Comparison of ENCODE assay signal across 4 cellular contexts in the genomic region with DNA sequence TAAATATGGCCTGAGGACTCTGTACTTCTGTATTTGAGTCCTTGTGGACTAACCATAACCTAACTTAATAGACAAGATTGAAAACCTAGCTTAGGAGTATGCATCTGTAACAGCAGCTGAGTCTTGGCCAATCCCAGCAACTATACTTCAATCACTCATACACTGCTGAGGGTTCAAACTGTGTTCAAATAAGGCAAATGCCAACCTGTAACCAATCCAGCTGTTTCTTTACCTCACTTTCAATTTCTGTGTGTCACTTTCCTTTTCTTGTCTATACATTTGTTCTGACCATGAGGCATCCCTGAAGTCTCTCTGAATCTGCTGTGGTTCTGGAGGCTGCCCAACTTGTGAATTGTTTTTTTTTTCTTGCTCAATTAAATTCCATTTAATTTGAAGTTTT. TPM values are rescaled to one million over a fixed set of nuclear protein-coding genes. Genes with fewer than 3 reads are reported as not detected.
"Had no signal": no experiment of that assay in that cellular context is flagged by ENCODE, and none has a peak within 500 bp of the region (broad histone marks: within the 10 kb centered on the region; RNA-seq: fewer than 3 reads in every experiment).

No MANE protein-coding gene starts in this region.

RNA-seq across cellular contexts. Expression of a gene that starts 57.9 kb away (rescaled TPM):
- total RNA-seq: activated CD4-positive, alpha-beta memory T cell treated with anti-CD3 and anti-CD28 coated beads for 36 hours; body of pancreas; cerebellum; WTC11 had no signal
